8 cellular contexts compared by ENCODE assay signal in the genomic region with DNA sequence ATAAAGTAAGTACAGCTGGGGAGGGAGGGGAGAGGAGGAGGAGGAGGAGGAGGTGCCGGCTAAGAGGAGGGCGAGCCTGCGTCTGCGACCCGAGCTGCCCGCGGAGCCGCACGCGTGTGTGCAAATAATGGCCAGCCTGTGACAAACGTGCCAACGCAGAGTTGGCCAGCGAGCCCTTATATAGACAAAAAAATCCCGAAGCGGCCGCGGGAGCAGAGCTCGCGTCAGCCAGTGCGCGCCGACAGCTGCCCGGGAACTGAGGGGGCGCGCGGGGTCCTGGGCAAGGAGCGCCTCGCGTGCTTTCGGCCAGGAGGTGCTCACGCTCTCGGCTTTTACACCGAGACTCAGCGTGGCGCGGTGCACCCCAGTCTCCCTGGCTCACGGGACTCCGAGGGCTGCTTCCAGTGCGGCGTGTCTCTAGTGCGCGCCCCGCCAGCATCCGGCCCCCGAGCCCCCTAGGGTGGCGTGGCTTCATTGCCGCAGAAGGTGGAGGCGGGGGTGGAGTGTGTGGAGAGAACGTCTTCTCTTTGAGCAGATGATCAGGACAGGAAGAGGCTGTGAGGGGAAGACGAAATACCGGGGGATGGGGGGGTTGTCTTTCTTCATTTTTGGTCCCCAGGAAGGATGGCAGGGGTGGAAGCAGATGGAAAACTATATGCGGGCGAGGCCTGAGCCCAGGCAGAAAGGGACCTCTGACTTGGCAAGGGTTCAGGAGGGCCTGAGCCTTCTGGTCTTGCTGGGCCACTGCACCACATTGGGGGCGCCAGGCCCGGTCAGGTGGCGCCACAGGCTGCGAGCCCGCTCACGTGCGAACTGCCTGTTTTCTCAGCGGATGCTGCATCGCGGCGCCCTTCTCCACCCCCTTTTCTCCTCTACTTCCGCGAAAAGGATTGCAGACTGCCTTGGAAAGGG. TPM values are rescaled to one million over a fixed set of nuclear protein-coding genes. Genes with fewer than 3 reads are reported as not detected.
DNase-seq lines count a peak whose midpoint lies in the region; ATAC-seq and TF ChIP-seq lines count a peak whose summit lies in the region.

No MANE protein-coding gene starts in this region.

- ATAC-seq in activated naive CD4-positive, alpha-beta T cell treated with anti-CD3 and anti-CD28 coated beads, Interleukin-2, amount 50 U/mL, for 72 hours = peak; percentile 51 to 55
- peak; percentile 78 for ATAC-seq in Right ventricle myocardium superior (ENCODE audit: poor library complexity)

- peak overlapping the region; percentile 99 for H2AFZ ChIP-seq in parathyroid adenoma

- H3K27ac ChIP-seq in SJSA1 (peak overlapping the region; percentile 71), parathyroid adenoma (peak overlapping the region; percentile 94), tibial artery (peak overlapping the region; percentile 100)

- no peaks in the 10 kb centered on the region for H3K36me3 ChIP-seq in SJSA1
- no peaks in the 10 kb centered on the region for H3K36me3 ChIP-seq in parathyroid adenoma (ENCODE audit: control insufficient read depth, insufficient read depth, low read length)
- H3K36me3 ChIP-seq in tibial artery = no peaks in the 10 kb centered on the region

- no peaks in the 10 kb centered on the region for H3K79me2 ChIP-seq in parathyroid adenoma

- peak overlapping the region; percentile 89 for H3K4me2 ChIP-seq in parathyroid adenoma (ENCODE audit: low read length)

- intact Hi-C loops in Right ventricle myocardium superior (cut with DNase I) = loop anchor here (10.0 kb wide), 1 partner anchor 178 kb away; no protein-coding TSS in a partner anchor
- intact Hi-C loops in tibial artery (cut with DNase I; ENCODE audit: low total_unique reads) = loop anchor here (10.0 kb wide), 1 partner anchor 208 kb away; no protein-coding TSS in a partner anchor

- peak overlapping the region; percentile 99 to 100 for H3K27ac Mint-ChIP-seq in activated naive CD4-positive, alpha-beta T cell treated with anti-CD3 and anti-CD28 coated beads, Interleukin-2, amount 50 U/mL, for 72 hours

- peak; percentile 89 for DNase-seq in ELR (ENCODE audit: low read depth)
- peak; percentile 87 for DNase-seq in H4 (ENCODE audit: low spot score)
- peak; percentile 15 for DNase-seq in LNCaP clone FGC (ENCODE audit: low read depth)
- DNase-seq in SJSA1 (ENCODE audit: low read depth in 1 of 2, low spot score in 2 of 2) = peak; percentile 57 to 62
- DNase-seq in activated naive CD4-positive, alpha-beta T cell treated with anti-CD3 and anti-CD28 coated beads, Interleukin-2, amount 50 U/mL, for 72 hours (ENCODE audit: low spot score in 2 of 2) = peak; percentile 73 to 80
- peak; percentile 89 for DNase-seq in Right ventricle myocardium superior
- DNase-seq in tibial artery = peak; percentile 92 to 96

- no peaks in the 10 kb centered on the region; the same call in 1 of the 2 replicates for H3K27me3 ChIP-seq in SJSA1 (replicated peaks)
- no peaks in the 10 kb centered on the region for H3K27me3 ChIP-seq in parathyroid adenoma (ENCODE audit: control insufficient read depth, insufficient read depth, low read length)
- no peaks in the 10 kb centered on the region for H3K27me3 ChIP-seq in tibial artery

- H3K4me3 ChIP-seq in LNCaP clone FGC (ENCODE audit: low read depth, low read length) = peak overlapping the region; percentile 64
- H3K4me3 ChIP-seq in SJSA1 = peak overlapping the region; percentile 52
- H3K4me3 ChIP-seq in parathyroid adenoma (ENCODE audit: low read depth, low read length) = peak overlapping the region; percentile 70
- peak overlapping the region; percentile 80 to 93 for H3K4me3 ChIP-seq in tibial artery

- TF ChIP-seq CTCF in LNCaP clone FGC (IDR thresholded peaks at IDR 0.05; ENCODE audit: control insufficient read depth, extremely low read depth, insufficient read depth) (no peak), parathyroid adenoma (IDR thresholded peaks at IDR 0.05) (no peak), tibial artery (IDR thresholded peaks at IDR 0.05) (peak in 1 of 2 experiments; percentile 6)

- H3K9me3 Mint-ChIP-seq in activated naive CD4-positive, alpha-beta T cell treated with anti-CD3 and anti-CD28 coated beads, Interleukin-2, amount 50 U/mL, for 72 hours = peaks cover 0 to 4% of the 10 kb centered on the region in 2 donors

- peak overlapping the region; percentile 58 for H3K9ac ChIP-seq in parathyroid adenoma

- H3K9me3 ChIP-seq in SJSA1 (replicated peaks) (no peaks in the 10 kb centered on the region), parathyroid adenoma (ENCODE audit: control insufficient read depth, low read length) (no peaks in the 10 kb centered on the region), tibial artery (no peaks in the 10 kb centered on the region)

- peaks cover 34 to 36% of the 10 kb centered on the region in 2 donors for H3K36me3 Mint-ChIP-seq in activated naive CD4-positive, alpha-beta T cell treated with anti-CD3 and anti-CD28 coated beads, Interleukin-2, amount 50 U/mL, for 72 hours

- peaks cover 14% of the 10 kb centered on the region for H3K4me1 ChIP-seq in SJSA1 (replicated peaks)
- peaks cover 3% of the 10 kb centered on the region for H3K4me1 ChIP-seq in parathyroid adenoma
- H3K4me1 ChIP-seq in tibial artery = peaks cover 0 to 38% (median 18%) of the 10 kb centered on the region in 4 donors

RNA-seq across cellular contexts. Expression of a gene that starts 0.7 kb away (rescaled TPM):
- total RNA-seq in H4 (2014; rRNA removed; shearing (Covaris generic)) = 10.8 and 21.9 TPM in 2 replicates
- 11.7 and 18.3 TPM in 2 replicates for total RNA-seq in SJSA1 (2014; rRNA removed; shearing (Covaris generic))
- total RNA-seq in activated naive CD4-positive, alpha-beta T cell treated with anti-CD3 and anti-CD28 coated beads, Interleukin-2, amount 50 U/mL, for 72 hours = 10 to 100 TPM; 29.2 to 41.8 TPM
- 108 TPM for total RNA-seq in Right ventricle myocardium superior

Comparison
In these comparisons a context has a peak if more than half of its experiments do, and no peak if none do; other contexts are left out.
1. Peak in every context shown above with its lines: DNase-seq, ATAC-seq, H3K4me3 ChIP-seq and H3K27ac ChIP-seq.
2. DNase-seq: peak in every context shown above with its lines; median percentile 94 in tibial artery; 89 in ELR; 89 in Right ventricle myocardium superior; 87 in H4; 76 in activated naive CD4-positive, alpha-beta T cell treated with anti-CD3 and anti-CD28 coated beads, Interleukin-2, amount 50 U/mL, for 72 hours; 60 in SJSA1; 15 in LNCaP clone FGC.